Comparison of ENCODE assay signal across 8 cellular contexts in the genomic region with DNA sequence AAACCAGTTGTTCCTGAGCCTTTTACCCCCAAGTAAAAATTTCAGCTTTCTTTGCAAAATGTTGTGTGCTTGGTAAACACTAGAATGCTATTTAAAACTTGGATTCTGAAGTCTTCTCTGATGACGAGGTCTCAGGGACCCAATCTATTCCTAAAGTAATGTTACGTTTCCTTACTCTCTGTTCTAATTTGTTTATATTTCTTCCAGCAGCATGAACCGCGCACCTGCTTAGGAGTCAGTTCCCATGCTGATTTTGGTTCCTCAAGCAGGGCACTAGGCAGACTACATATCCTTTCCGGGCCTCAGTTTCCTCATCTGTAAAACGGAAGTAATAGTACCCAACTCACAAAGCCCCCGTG. TPM values are rescaled to one million over a fixed set of nuclear protein-coding genes. Genes with fewer than 3 reads are reported as not detected.
DNase-seq lines count a peak whose midpoint lies in the region; ATAC-seq and TF ChIP-seq lines count a peak whose summit lies in the region.

No MANE protein-coding gene starts in this region.

- H3K4me1 ChIP-seq in A673 (ENCODE audit: insufficient read depth, low read length, poor library complexity, severe bottlenecking) (peaks cover 26% of the 10 kb centered on the region), mucosa of stomach (ENCODE audit: control insufficient read depth, insufficient read depth, low read length) (peaks cover 16% of the 10 kb centered on the region)

- H3K4me3 ChIP-seq in A673 (ENCODE audit: low read depth, low read length, poor library complexity, severe bottlenecking) (peak overlapping the region; percentile 89), HL-60 (replicated peaks; ENCODE audit: insufficient read depth, low read length) (peak overlapping the region; percentile 60), mucosa of stomach (ENCODE audit: low read length) (peak overlapping the region; percentile 60)

- TF ChIP-seq CTCF in A673 (conservative IDR thresholded peaks at IDR 0.05; ENCODE audit: low read depth, low read length) (no peak), HL-60 (IDR thresholded peaks at IDR 0.05; ENCODE audit: insufficient read depth, low read length) (no peak)

- H3K9me3 ChIP-seq in A673 (ENCODE audit: low read depth, low read length, poor library complexity, severe bottlenecking) = no peaks in the 10 kb centered on the region
- no peaks in the 10 kb centered on the region for H3K9me3 ChIP-seq in mucosa of stomach (ENCODE audit: control insufficient read depth, low read length)

- H3K27me3 ChIP-seq in A673 (replicated peaks; ENCODE audit: insufficient read depth, low read depth, low read length, poor library complexity) = no peaks in the 10 kb centered on the region
- no peaks in the 10 kb centered on the region for H3K27me3 ChIP-seq in HL-60 (ENCODE audit: insufficient read depth, poor library complexity, severe bottlenecking)
- H3K27me3 ChIP-seq in mucosa of stomach (ENCODE audit: control insufficient read depth, insufficient read depth, low read length) = no peaks in the 10 kb centered on the region

- H3K27ac ChIP-seq in A673 (ENCODE audit: low read depth, low read length, poor library complexity, severe bottlenecking) = peak overlapping the region; percentile 95
- peak overlapping the region; percentile 100 for H3K27ac ChIP-seq in HL-60 (replicated peaks)
- peak overlapping the region; percentile 83 for H3K27ac ChIP-seq in caudate nucleus (ENCODE audit: low read depth, low read length)

- DNase-seq in A673 (ENCODE audit: low spot score) (no peak), HL-60 (ENCODE audit: low read depth in 1 of 2, low spot score in 1 of 2) (no peak), caudate nucleus (lab: John Stamatoyannopoulos, UW) (no peak), NCI-H187 treated with DMSO at 0.1 percent for 48 hours (lab: John Stamatoyannopoulos, UW) (no peak)
- no peak for DNase-seq in effector CD8-positive, alpha-beta T cell (lab: John Stamatoyannopoulos, UW)

- POLR2A ChIA-PET in A673 (lab: Charles Lee; ENCODE audit: low non-redundant PET) = no interaction called here

- ATAC-seq in GM21528 (IDR thresholded peaks at IDR 0.05; ENCODE audit: low FRiP score, unreplicated experiment) (no peak), GM19324 (IDR thresholded peaks at IDR 0.05; ENCODE audit: low FRiP score, unreplicated experiment) (no peak)

- peak overlapping the region; percentile 83 for H3K9ac ChIP-seq in mucosa of stomach (ENCODE audit: low read length)

- TSS peak; percentile 88 for BruUV-seq in A673 (replicated peaks; lab: Mats Ljungman, UMichigan)

- H3K36me3 ChIP-seq in A673 (ENCODE audit: insufficient read depth, low read length, poor library complexity, severe bottlenecking) (no peaks in the 10 kb centered on the region), mucosa of stomach (ENCODE audit: control insufficient read depth, insufficient read depth, low read length) (no peaks in the 10 kb centered on the region)

- intact Hi-C loops in A673 (cut with micrococcal nuclease; ENCODE audit: unreplicated experiment) = loop anchor here (10.0 kb wide), 1 partner anchor 752 kb away; no protein-coding TSS in a partner anchor

- CTCF ChIA-PET in A673 (lab: Charles Lee) = interaction anchor here (1.7 to 3.6 kb wide), 2 partner anchors 10 to 19 kb away, joined by 4 to 18 read pairs; no protein-coding TSS in a partner anchor

RNA-seq across cellular contexts. Expression of gene ALDH4A1, which starts 0.9 kb away (rescaled TPM):
- 18.4 and 23.1 TPM in 2 replicates for total RNA-seq in A673 (2021)

RNA-seq across cellular contexts. Expression of gene TAS1R2, which starts 43.8 kb away (rescaled TPM):
- total RNA-seq in A673 (2021) = not detected in 2 replicates

RNA-seq across cellular contexts. Expression of gene IFFO2, which starts 53.2 kb away (rescaled TPM):
- 13.3 and 16.3 TPM in 2 replicates for total RNA-seq in A673 (2021)
